10 cellular contexts compared by ENCODE assay signal in the genomic region with DNA sequence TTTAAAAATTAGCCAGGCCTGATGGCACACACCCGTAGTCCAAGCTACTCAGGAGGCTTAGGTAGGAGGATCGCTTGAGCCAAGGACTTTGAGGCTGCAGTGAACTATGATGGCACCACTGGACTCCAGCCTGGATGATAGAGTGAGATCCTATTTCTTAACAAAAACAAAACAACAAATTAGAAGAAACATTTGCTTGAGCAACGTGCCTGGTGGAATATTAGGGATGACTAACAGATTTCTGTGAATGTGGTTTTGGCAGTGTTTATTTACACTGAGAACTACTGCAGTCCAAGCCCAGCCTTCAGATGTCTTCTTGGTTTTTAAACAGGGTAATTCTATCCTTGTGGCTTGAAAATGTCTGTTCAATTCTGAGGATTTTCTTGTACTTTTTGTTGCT. TPM values are rescaled to one million over a fixed set of nuclear protein-coding genes. Genes with fewer than 3 reads are reported as not detected.
DNase-seq lines count a peak whose midpoint lies in the region; ATAC-seq and TF ChIP-seq lines count a peak whose summit lies in the region.
"Had no signal": no experiment of that assay in that cellular context is flagged by ENCODE, and none has a peak within 500 bp of the region (broad histone marks: within the 10 kb centered on the region; RNA-seq: fewer than 3 reads in every experiment).

No MANE protein-coding gene starts in this region.

- ATAC-seq in HG03520 (IDR thresholded peaks at IDR 0.05; ENCODE audit: unreplicated experiment), result no peak
- ATAC-seq in activated T-helper 17 cell treated with anti-CD3 and anti-CD28 coated beads, Interleukin-2, amount 50 U/mL, for 72 hours (replicated peaks), result no peak
- ATAC-seq: Panc1 had no signal

- no peaks in the 10 kb centered on the region for H3K79me2 ChIP-seq in MM.1S (ENCODE audit: low read length)
- no peaks in the 10 kb centered on the region for H3K79me2 ChIP-seq in neural progenitor cell (ENCODE audit: low read depth)

- in situ Hi-C loops in Caki2 (cut with HindIII; ENCODE audit: low pct_unique_long_range_greater_than_20kb, low sequenced_read_pairs), result no loop called here

- H3K9ac ChIP-seq in MM.1S (ENCODE audit: low read length), result no peak overlapping the region
- no peak overlapping the region for H3K9ac ChIP-seq in neural progenitor cell

- H3K27ac ChIP-seq in MM.1S (ENCODE audit: low read length), result peak overlapping the region; percentile 55; the same call in 1 of the 2 replicates
- H3K27ac ChIP-seq in neural progenitor cell, result no peak overlapping the region
- H3K27ac ChIP-seq: epithelial cell of prostate had no signal

- DNase-seq in Caki2 (ENCODE audit: low read depth) (peak; percentile 91), MM.1S (no peak), choroid plexus epithelial cell (ENCODE audit: low read depth) (peak; percentile 97), non-pigmented ciliary epithelial cell (ENCODE audit: low read depth) (peak; percentile 88), HK-2 (ENCODE audit: unreplicated experiment) (no peak), neural progenitor cell (ENCODE audit: low spot score) (no peak)

- peaks cover 3% of the 10 kb centered on the region for H3K27me3 Mint-ChIP-seq in neural progenitor cell (ENCODE audit: insufficient read depth, low read depth)
- H3K27me3 Mint-ChIP-seq in activated T-helper 17 cell treated with anti-CD3 and anti-CD28 coated beads, Interleukin-2, amount 50 U/mL, for 72 hours, result peaks cover 26% of the 10 kb centered on the region

- TF ChIP-seq CTCF in MM.1S (IDR thresholded peaks at IDR 0.05; ENCODE audit: low read length) (no peak), choroid plexus epithelial cell (conservative IDR thresholded peaks at IDR 0.05; ENCODE audit: low read depth, low read length) (no peak), neural progenitor cell (IDR thresholded peaks at IDR 0.05) (no peak)

- no peak overlapping the region for H3K4me3 Mint-ChIP-seq in neural progenitor cell
- H3K4me3 Mint-ChIP-seq in activated T-helper 17 cell treated with anti-CD3 and anti-CD28 coated beads, Interleukin-2, amount 50 U/mL, for 72 hours, result no peak overlapping the region

- no peaks in the 10 kb centered on the region for H3K9me3 Mint-ChIP-seq in neural progenitor cell
- H3K9me3 Mint-ChIP-seq in activated T-helper 17 cell treated with anti-CD3 and anti-CD28 coated beads, Interleukin-2, amount 50 U/mL, for 72 hours, result no peaks in the 10 kb centered on the region

- H3K4me3 ChIP-seq in MM.1S (ENCODE audit: low read length) (no peak overlapping the region), choroid plexus epithelial cell (ENCODE audit: low read depth, low read length) (no peak overlapping the region), neural progenitor cell (no peak overlapping the region)

- no peak overlapping the region for H3K27ac Mint-ChIP-seq in neural progenitor cell
- no peak overlapping the region for H3K27ac Mint-ChIP-seq in activated T-helper 17 cell treated with anti-CD3 and anti-CD28 coated beads, Interleukin-2, amount 50 U/mL, for 72 hours

- H2AFZ ChIP-seq in MM.1S (ENCODE audit: low read length) (no peak overlapping the region), neural progenitor cell (replicated peaks) (no peak overlapping the region)

- H3K9me2 ChIP-seq in MM.1S (replicated peaks; ENCODE audit: insufficient read depth, low read length), result no peaks in the 10 kb centered on the region

- H3K4me1 ChIP-seq in MM.1S (ENCODE audit: low read length) (peaks cover 5% of the 10 kb centered on the region; the same call in 1 of the 2 replicates), neural progenitor cell (no peaks in the 10 kb centered on the region)

- no peaks in the 10 kb centered on the region for H3K27me3 ChIP-seq in MM.1S (replicated peaks; ENCODE audit: insufficient read depth, low read length)
- H3K27me3 ChIP-seq in neural progenitor cell, result peaks cover 4% of the 10 kb centered on the region

- H3K36me3 Mint-ChIP-seq in neural progenitor cell, result no peaks in the 10 kb centered on the region
- no peaks in the 10 kb centered on the region for H3K36me3 Mint-ChIP-seq in activated T-helper 17 cell treated with anti-CD3 and anti-CD28 coated beads, Interleukin-2, amount 50 U/mL, for 72 hours (ENCODE audit: low read depth)

- H3F3A ChIP-seq in MM.1S (ENCODE audit: insufficient read depth, low read length) (no peaks in the 10 kb centered on the region), neural progenitor cell (ENCODE audit: low read depth) (no peaks in the 10 kb centered on the region)

- peak overlapping the region; percentile 39; the same call in 1 of the 2 replicates for H3K4me2 ChIP-seq in MM.1S (ENCODE audit: low read depth, low read length)
- H3K4me2 ChIP-seq in neural progenitor cell, result no peak overlapping the region

- H3K9me3 ChIP-seq in MM.1S (replicated peaks; ENCODE audit: insufficient read depth, low read length) (no peaks in the 10 kb centered on the region), neural progenitor cell (ENCODE audit: low read depth) (no peaks in the 10 kb centered on the region)

- no peaks in the 10 kb centered on the region for H3K36me3 ChIP-seq in MM.1S (replicated peaks; ENCODE audit: insufficient read depth, low read length)
- no peaks in the 10 kb centered on the region for H3K36me3 ChIP-seq in neural progenitor cell

- H3K4me1 Mint-ChIP-seq in neural progenitor cell, result no peaks in the 10 kb centered on the region
- peaks cover 6% of the 10 kb centered on the region for H3K4me1 Mint-ChIP-seq in activated T-helper 17 cell treated with anti-CD3 and anti-CD28 coated beads, Interleukin-2, amount 50 U/mL, for 72 hours

- H4K20me1 ChIP-seq in MM.1S (ENCODE audit: insufficient read depth, low read length) (no peaks in the 10 kb centered on the region), neural progenitor cell (ENCODE audit: low read depth) (no peaks in the 10 kb centered on the region)

RNA-seq across cellular contexts. Expression of gene PPP1R3G, which starts 9.2 kb away (rescaled TPM):
- 0.14 and 0.26 TPM in 2 replicates for total RNA-seq in Caki2 (2014; rRNA removed; shearing (Covaris generic); ENCODE audit: low replicate concordance)
- total RNA-seq in neural progenitor cell (ENCODE audit: low replicate concordance), result 0.15 and 0.36 TPM in 2 replicates
- under 1 TPM in 1 of 2 donors, not detected in 1; 0.05 TPM for total RNA-seq in activated T-helper 17 cell treated with anti-CD3 and anti-CD28 coated beads, Interleukin-2, amount 50 U/mL, for 72 hours

Comparison
In these comparisons a context has a peak if more than half of its experiments do, and no peak if none do; other contexts are left out.
1. DNase-seq: peak in Caki2 (single experiment), choroid plexus epithelial cell (single experiment) and non-pigmented ciliary epithelial cell (single experiment); none in MM.1S (single experiment), HK-2 (single experiment) and neural progenitor cell (single experiment).